Comparison of ENCODE assay signal across 15 cellular contexts in genomic region chr5:72921103-72921502, GRCh38. TPM values are rescaled to one million over a fixed set of nuclear protein-coding genes. Genes with fewer than 3 reads are reported as not detected.
DNase-seq lines count a peak whose midpoint lies in the region; ATAC-seq, FAIRE-seq and TF ChIP-seq lines count a peak whose summit lies in the region.
"Had no signal": no experiment of that assay in that cellular context is flagged by ENCODE, and none has a peak within 500 bp of the region (broad histone marks: within the 10 kb centered on the region; RNA-seq: fewer than 3 reads in every experiment).

No MANE protein-coding gene starts in this region.

- ATAC-seq in lower lobe of right lung (peak; percentile 50 to 54), HG02840 (IDR thresholded peaks at IDR 0.05; ENCODE audit: low FRiP score, unreplicated experiment) (no peak)

- no peaks in the 10 kb centered on the region for H3K4me1 Mint-ChIP-seq in T-helper 2 cell treated with Interferon-gamma antibody and Interleukin-4, amounts not matched to agents 5 μg/mL and 100 μg/mL, for 36 hours (ENCODE audit: low read depth)

- no peak for FAIRE-seq in bronchial epithelial cell (lab: Jason Lieb, UNC)
- FAIRE-seq: GM12892 had no signal

- no peak overlapping the region for H3K27ac Mint-ChIP-seq in T-helper 2 cell treated with Interferon-gamma antibody and Interleukin-4, amounts not matched to agents 5 μg/mL and 100 μg/mL, for 36 hours

- H3K4me1 ChIP-seq in lower lobe of right lung, result peaks cover 4% of the 10 kb centered on the region
- H3K4me1 ChIP-seq: SJCRH30 had no signal

- H3K27me3 Mint-ChIP-seq in T-helper 2 cell treated with Interferon-gamma antibody and Interleukin-4, amounts not matched to agents 5 μg/mL and 100 μg/mL, for 36 hours (ENCODE audit: low read depth), result peaks cover 1% of the 10 kb centered on the region

- H3K27me3 ChIP-seq in bronchial epithelial cell (ENCODE audit: control insufficient read depth, insufficient read depth, low read length) (no peaks in the 10 kb centered on the region), lower lobe of right lung (ENCODE audit: low read depth) (no peaks in the 10 kb centered on the region)
- H3K27me3 ChIP-seq: SJCRH30 had no signal

- no peaks in the 10 kb centered on the region for H3K9me3 ChIP-seq in lower lobe of right lung
- H3K9me3 ChIP-seq: SJCRH30 had no signal

- H3K4me3 ChIP-seq in bronchial epithelial cell (ENCODE audit: low read depth, low read length) (no peak overlapping the region), lower lobe of right lung (no peak overlapping the region)
- H3K4me3 ChIP-seq: SJCRH30 had no signal

- H3K36me3 Mint-ChIP-seq in T-helper 2 cell treated with Interferon-gamma antibody and Interleukin-4, amounts not matched to agents 5 μg/mL and 100 μg/mL, for 36 hours (ENCODE audit: low read depth), result no peaks in the 10 kb centered on the region

- no peak overlapping the region for H3K4me3 Mint-ChIP-seq in T-helper 2 cell treated with Interferon-gamma antibody and Interleukin-4, amounts not matched to agents 5 μg/mL and 100 μg/mL, for 36 hours

- no peak overlapping the region for H3K27ac ChIP-seq in lower lobe of right lung
- H3K27ac ChIP-seq: C4-2B, KMS-11, SJCRH30 had no signal

- H3K36me3 ChIP-seq in bronchial epithelial cell (ENCODE audit: control insufficient read depth, insufficient read depth, low read length) (no peaks in the 10 kb centered on the region), lower lobe of right lung (no peaks in the 10 kb centered on the region)
- H3K36me3 ChIP-seq: SJCRH30 had no signal

- intact Hi-C loops in lower lobe of right lung (cut with DNase I), result no loop called here

- peak; percentile 12 for DNase-seq in NCI-H345 (lab: John Stamatoyannopoulos, UW)
- DNase-seq in NCI-H345 treated with DMSO at 0.1 percent for 48 hours (lab: John Stamatoyannopoulos, UW; ENCODE audit: unreplicated experiment), result no peak
- peak; percentile 14 for DNase-seq in NCI-H2029 (lab: John Stamatoyannopoulos, UW)
- DNase-seq in bronchial epithelial cell (ENCODE audit: low read depth), result peak; percentile 14
- no peak for DNase-seq in lower lobe of right lung
- no peak for DNase-seq in T-helper 2 cell treated with Interferon-gamma antibody and Interleukin-4, amounts not matched to agents 5 μg/mL and 100 μg/mL, for 36 hours (ENCODE audit: low spot score)
- DNase-seq in NCI-H1694 treated with DMSO at 0.1 percent for 48 hours (lab: John Stamatoyannopoulos, UW), result no peak
- DNase-seq: COR-L47, NCI-H1105, NCI-H2081 treated with DMSO at 0.1 percent for 48 hours had no signal

- no peak for TF ChIP-seq CTCF in bronchial epithelial cell (IDR thresholded peaks at IDR 0.05; ENCODE audit: insufficient read depth, low read length, severe bottlenecking)
- no peak for TF ChIP-seq CTCF in lower lobe of right lung (IDR thresholded peaks at IDR 0.05)

- no peaks in the 10 kb centered on the region for H3K9me3 Mint-ChIP-seq in T-helper 2 cell treated with Interferon-gamma antibody and Interleukin-4, amounts not matched to agents 5 μg/mL and 100 μg/mL, for 36 hours

RNA-seq across cellular contexts. Expression of gene FCHO2, which starts 34.7 kb away (rescaled TPM):
- total RNA-seq in bronchial epithelial cell, result 10.5 and 20.2 TPM in 2 replicates
- total RNA-seq in lower lobe of right lung, result 89.9 TPM

Comparison
In these comparisons a context has a peak if more than half of its experiments do, and no peak if none do; other contexts are left out.
1. DNase-seq: peak in NCI-H345 (single experiment), NCI-H2029 (single experiment) and bronchial epithelial cell (single experiment); none in NCI-H345 treated with DMSO at 0.1 percent for 48 hours (single experiment), lower lobe of right lung (single experiment), T-helper 2 cell treated with Interferon-gamma antibody and Interleukin-4, amounts not matched to agents 5 μg/mL and 100 μg/mL, for 36 hours (single experiment) and NCI-H1694 treated with DMSO at 0.1 percent for 48 hours (single experiment).